In genomic region chr4:123955167-123955824, GRCh38 we compare ENCODE assay signal across 23 cellular contexts.
"Had no signal": no experiment of that assay in that cellular context is flagged by ENCODE, and none has a peak within 500 bp of the region (broad histone marks: within the 10 kb centered on the region; RNA-seq: fewer than 3 reads in every experiment).

No MANE protein-coding gene starts in this region.

- H3K27me3 Mint-ChIP-seq: activated CD4-positive, alpha-beta memory T cell treated with anti-CD3 and anti-CD28 coated beads, Interleukin-2, amount 10 ng/mL, durations not matched to agents 7 days and 5 days; activated CD4-positive, alpha-beta T cell treated with anti-CD3 and anti-CD28 coated beads, Interleukin-2, amount 10 ng/mL, durations not matched to agents 24 days and 14 days; activated naive CD8-positive, alpha-beta T cell treated with anti-CD3 and anti-CD28 coated beads, Interleukin-2, amount 10 ng/mL, durations not matched to agents 7 days and 5 days; effector memory CD8-positive, alpha-beta T cell had no signal

- H3K9me3 Mint-ChIP-seq: activated CD4-positive, alpha-beta T cell treated with anti-CD3 and anti-CD28 coated beads, Interleukin-2, amount 10 ng/mL, durations not matched to agents 24 days and 14 days; activated naive CD4-positive, alpha-beta T cell treated with anti-CD3 and anti-CD28 coated beads for 36 hours; activated naive CD8-positive, alpha-beta T cell treated with anti-CD3 and anti-CD28 coated beads, Interleukin-2, amount 10 ng/mL, durations not matched to agents 7 days and 5 days had no signal

- H3K27ac ChIP-seq: breast epithelium, colonic mucosa, dorsolateral prefrontal cortex, spleen, thoracic aorta, VCaP had no signal

- H3K9me3 ChIP-seq: breast epithelium, colonic mucosa, spleen, thoracic aorta had no signal

- H3K27me3 ChIP-seq: breast epithelium, colonic mucosa, dorsolateral prefrontal cortex, spleen had no signal

- DNase-seq: activated CD4-positive, alpha-beta memory T cell treated with anti-CD3 and anti-CD28 coated beads, Interleukin-2, amount 10 ng/mL, durations not matched to agents 7 days and 5 days; activated CD4-positive, alpha-beta T cell treated with anti-CD3 and anti-CD28 coated beads, Interleukin-2, amount 10 ng/mL, durations not matched to agents 24 days and 14 days; activated effector memory CD4-positive, alpha-beta T cell treated with Interleukin-2 at 50 U/mL for 16 hours; activated naive CD4-positive, alpha-beta T cell treated with anti-CD3 and anti-CD28 coated beads for 36 hours; activated naive CD8-positive, alpha-beta T cell treated with anti-CD3 and anti-CD28 coated beads, Interleukin-2, amount 10 ng/mL, durations not matched to agents 7 days and 5 days; activated T-cell treated with anti-CD3 and anti-CD28 coated beads, Interleukin-2, amount 50 U/mL, for 72 hours; amniotic stem cell; colonic mucosa; dorsolateral prefrontal cortex; effector memory CD8-positive, alpha-beta T cell; glutamatergic neuron; hippocampal formation; kidney glomerular epithelial cell; midbrain; natural killer cell; spleen; stimulated activated CD4-positive, alpha-beta T cell treated with anti-CD3 and anti-CD28 coated beads, Interleukin-4, amount 100 ng/mL, for 1 hour; stimulated activated naive CD4-positive, alpha-beta T cell treated with Interleukin-2 at 50 U/mL for 16 hours had no signal

- H3K4me3 Mint-ChIP-seq: activated CD4-positive, alpha-beta memory T cell treated with anti-CD3 and anti-CD28 coated beads, Interleukin-2, amount 10 ng/mL, durations not matched to agents 7 days and 5 days; activated CD4-positive, alpha-beta T cell treated with anti-CD3 and anti-CD28 coated beads, Interleukin-2, amount 10 ng/mL, durations not matched to agents 24 days and 14 days; activated naive CD4-positive, alpha-beta T cell treated with anti-CD3 and anti-CD28 coated beads for 36 hours; activated naive CD8-positive, alpha-beta T cell treated with anti-CD3 and anti-CD28 coated beads, Interleukin-2, amount 10 ng/mL, durations not matched to agents 7 days and 5 days; activated T-cell treated with anti-CD3 and anti-CD28 coated beads, Interleukin-2, amount 50 U/mL, for 72 hours; effector memory CD8-positive, alpha-beta T cell; natural killer cell had no signal

- H3K36me3 ChIP-seq: breast epithelium, colonic mucosa, spleen, thoracic aorta had no signal

- ATAC-seq: activated CD4-positive, CD25-positive, alpha-beta regulatory T cell treated with anti-CD3 and anti-CD28 coated beads, Interleukin-2, amount 50 U/mL, for 24 hours; activated T-cell treated with anti-CD3 and anti-CD28 coated beads, Interleukin-2, amount 50 U/mL, for 72 hours; effector memory CD8-positive, alpha-beta T cell; esophagus mucosa; natural killer cell had no signal

- H3K36me3 Mint-ChIP-seq: activated naive CD8-positive, alpha-beta T cell treated with anti-CD3 and anti-CD28 coated beads, Interleukin-2, amount 10 ng/mL, durations not matched to agents 7 days and 5 days; natural killer cell had no signal

- H3K4me1 ChIP-seq: breast epithelium, colonic mucosa, spleen had no signal

- H3K4me1 Mint-ChIP-seq: activated CD4-positive, alpha-beta memory T cell treated with anti-CD3 and anti-CD28 coated beads, Interleukin-2, amount 10 ng/mL, durations not matched to agents 7 days and 5 days; activated CD4-positive, alpha-beta T cell treated with anti-CD3 and anti-CD28 coated beads, Interleukin-2, amount 10 ng/mL, durations not matched to agents 24 days and 14 days; activated naive CD8-positive, alpha-beta T cell treated with anti-CD3 and anti-CD28 coated beads, Interleukin-2, amount 10 ng/mL, durations not matched to agents 7 days and 5 days; natural killer cell had no signal

- H3K4me3 ChIP-seq: breast epithelium, colonic mucosa, dorsolateral prefrontal cortex, spleen, thoracic aorta had no signal

- H3K27ac Mint-ChIP-seq: activated CD4-positive, alpha-beta memory T cell treated with anti-CD3 and anti-CD28 coated beads, Interleukin-2, amount 10 ng/mL, durations not matched to agents 7 days and 5 days; activated CD4-positive, alpha-beta T cell treated with anti-CD3 and anti-CD28 coated beads, Interleukin-2, amount 10 ng/mL, durations not matched to agents 24 days and 14 days; activated naive CD4-positive, alpha-beta T cell treated with anti-CD3 and anti-CD28 coated beads for 36 hours; activated naive CD8-positive, alpha-beta T cell treated with anti-CD3 and anti-CD28 coated beads, Interleukin-2, amount 10 ng/mL, durations not matched to agents 7 days and 5 days; activated T-cell treated with anti-CD3 and anti-CD28 coated beads, Interleukin-2, amount 50 U/mL, for 72 hours; effector memory CD8-positive, alpha-beta T cell; natural killer cell had no signal
